15 cellular contexts compared by ENCODE assay signal in genomic region chr11:31801298-31801702, GRCh38. TPM values are rescaled to one million over a fixed set of nuclear protein-coding genes. Genes with fewer than 3 reads are reported as not detected.
DNase-seq lines count a peak whose midpoint lies in the region; ATAC-seq, FAIRE-seq and TF ChIP-seq lines count a peak whose summit lies in the region.
"Had no signal": no experiment of that assay in that cellular context is flagged by ENCODE, and none has a peak within 500 bp of the region (broad histone marks: within the 10 kb centered on the region; RNA-seq: fewer than 3 reads in every experiment).

No MANE protein-coding gene starts in this region.

- in situ Hi-C loops in GM13977 (cut with MboI; ENCODE audit: low pct_unique_long_range_greater_than_20kb, low sequenced_read_pairs, unreplicated experiment): loop anchor here (25.0 kb wide), 1 partner anchor 636 kb away; the partner anchor contains the start of gene WT1

- DNase-seq in GM13977 (ENCODE audit: low spot score) (peak; percentile 28), T-helper 17 cell (no peak), NK-92 (lab: John Stamatoyannopoulos, UW; ENCODE audit: unreplicated experiment) (no peak), HTR-8/SVneo (ENCODE audit: insufficient read length, low spot score) (no peak)
- DNase-seq in stimulated activated naive B cell treated with anti-CD40 and anti-IgM and Interleukin-4, amounts not matched to agents 10 μg/mL and 1 μg/mL and 100 μg/mL, for 72 hours: no peak
- DNase-seq: KBM-7, NCI-H1436 treated with DMSO at 0.1 percent for 48 hours, NCI-H2081, NCI-H345, PC-3 had no signal

- H3K4me1 Mint-ChIP-seq in T-helper 17 cell: peaks cover 21% of the 10 kb centered on the region
- H3K4me1 Mint-ChIP-seq in stimulated activated naive B cell treated with anti-CD40 and anti-IgM and Interleukin-4, amounts not matched to agents 10 μg/mL and 1 μg/mL and 100 μg/mL, for 72 hours: peaks cover 41 to 44% of the 10 kb centered on the region in 2 donors

- H3K9me3 Mint-ChIP-seq in stimulated activated naive B cell treated with anti-CD40 and anti-IgM and Interleukin-4, amounts not matched to agents 10 μg/mL and 1 μg/mL and 100 μg/mL, for 72 hours: peaks cover 22 to 27% of the 10 kb centered on the region in 2 donors

- FAIRE-seq in HTR-8/SVneo (lab: Jason Lieb, UNC): no peak
- FAIRE-seq: GM18507 had no signal

- H3K36me3 Mint-ChIP-seq in T-helper 17 cell (ENCODE audit: low read depth): peaks cover 9% of the 10 kb centered on the region
- H3K36me3 Mint-ChIP-seq in stimulated activated naive B cell treated with anti-CD40 and anti-IgM and Interleukin-4, amounts not matched to agents 10 μg/mL and 1 μg/mL and 100 μg/mL, for 72 hours: peaks cover 17 to 32% of the 10 kb centered on the region in 2 donors

- no peak overlapping the region for H3K27ac Mint-ChIP-seq in T-helper 17 cell
- peak overlapping the region; percentile 84 for H3K27ac Mint-ChIP-seq in stimulated activated naive B cell treated with anti-CD40 and anti-IgM and Interleukin-4, amounts not matched to agents 10 μg/mL and 1 μg/mL and 100 μg/mL, for 72 hours

- H3K9me3 ChIP-seq in T-helper 17 cell (ENCODE audit: control insufficient read depth, low read length, poor library complexity, severe bottlenecking) (peaks cover 10% of the 10 kb centered on the region), iPS-15b (ENCODE audit: control insufficient read depth, insufficient read depth, low read length) (no peaks in the 10 kb centered on the region)
- H3K9me3 ChIP-seq: SJSA1 had no signal

- ATAC-seq in T-helper 17 cell (no peak), GM21447 (IDR thresholded peaks at IDR 0.05; ENCODE audit: unreplicated experiment) (no peak)
- no peak for ATAC-seq in stimulated activated naive B cell treated with anti-CD40 and anti-IgM and Interleukin-4, amounts not matched to agents 10 μg/mL and 1 μg/mL and 100 μg/mL, for 72 hours (replicated peaks)
- ATAC-seq: PC-3 had no signal

- H3K27me3 Mint-ChIP-seq in T-helper 17 cell: peaks cover 64% of the 10 kb centered on the region
- peaks cover 73 to 91% of the 10 kb centered on the region in 2 donors for H3K27me3 Mint-ChIP-seq in stimulated activated naive B cell treated with anti-CD40 and anti-IgM and Interleukin-4, amounts not matched to agents 10 μg/mL and 1 μg/mL and 100 μg/mL, for 72 hours

- no peak for TF ChIP-seq CTCF in GM13977 (IDR thresholded peaks at IDR 0.05; ENCODE audit: extremely low read depth, insufficient read depth, missing control alignments)

- H3K4me1 ChIP-seq in iPS-15b (ENCODE audit: control insufficient read depth, insufficient read depth, low read length): peaks cover 8% of the 10 kb centered on the region
- H3K4me1 ChIP-seq: BLaER1, SJSA1 had no signal

- H3K4me3 Mint-ChIP-seq in T-helper 17 cell: peak overlapping the region; percentile 32
- H3K4me3 Mint-ChIP-seq in stimulated activated naive B cell treated with anti-CD40 and anti-IgM and Interleukin-4, amounts not matched to agents 10 μg/mL and 1 μg/mL and 100 μg/mL, for 72 hours: no peak overlapping the region

- peaks cover 99% of the 10 kb centered on the region for H3K27me3 ChIP-seq in iPS-15b (ENCODE audit: control insufficient read depth, insufficient read depth, low read length)
- H3K27me3 ChIP-seq: SJSA1 had no signal

- no peak overlapping the region for H3K9ac ChIP-seq in iPS-15b (ENCODE audit: low read depth, low read length)
- H3K9ac ChIP-seq: BLaER1 had no signal

- peak overlapping the region; percentile 11 for H3K4me3 ChIP-seq in iPS-15b (ENCODE audit: low read depth, low read length)
- H3K4me3 ChIP-seq: BLaER1, SJSA1 had no signal

- H3K36me3 ChIP-seq in iPS-15b (ENCODE audit: control insufficient read depth, insufficient read depth, low read length): no peaks in the 10 kb centered on the region
- H3K36me3 ChIP-seq: BLaER1, SJSA1 had no signal

RNA-seq across cellular contexts. Expression of gene PAX6, which starts 9.8 kb away (rescaled TPM):
- total RNA-seq in T-helper 17 cell: not detected
